ENCODE assay signal across 9 cellular contexts in genomic region chr6:142378138-142378875, GRCh38.
DNase-seq lines count a peak whose midpoint lies in the region; ATAC-seq and TF ChIP-seq lines count a peak whose summit lies in the region.
"Had no signal": no experiment of that assay in that cellular context is flagged by ENCODE, and none has a peak within 500 bp of the region (broad histone marks: within the 10 kb centered on the region; RNA-seq: fewer than 3 reads in every experiment).

No MANE protein-coding gene starts in this region.

- DNase-seq in D341Med (ENCODE audit: low spot score) (peak; percentile 29), MV-4-11 (lab: John Stamatoyannopoulos, UW) (peak; percentile 46), adipocyte (ENCODE audit: low read depth) (peak; percentile 89), mesothelial cell of epicardium (ENCODE audit: low spot score in 2 of 2, unreplicated experiment in 2 of 2) (no peak), immature natural killer cell (no peak)
- no peak for DNase-seq in activated T-helper 2 cell treated with anti-CD3 and anti-CD28 coated beads, Interferon-gamma antibody, Interleukin-2, Interleukin-4, amounts not matched to agents 10 μg/mL and 5 μg/mL and 100 μg/mL, durations not matched to agents 14 hours and 24 hours and 36 hours (ENCODE audit: low spot score)
- no peak for DNase-seq in effector CD4-positive, alpha-beta T cell
- DNase-seq: head of caudate nucleus had no signal

- no peaks in the 10 kb centered on the region for H3K36me3 ChIP-seq in adipocyte (ENCODE audit: control insufficient read depth, insufficient read depth, low read length, severe bottlenecking)

- no peaks in the 10 kb centered on the region for H3K9me3 ChIP-seq in adipocyte (ENCODE audit: control insufficient read depth, low read length)

- H3K9me3 Mint-ChIP-seq in mesothelial cell of epicardium (no peaks in the 10 kb centered on the region), immature natural killer cell (no peaks in the 10 kb centered on the region)
- H3K9me3 Mint-ChIP-seq in activated T-helper 2 cell treated with anti-CD3 and anti-CD28 coated beads, Interferon-gamma antibody, Interleukin-2, Interleukin-4, amounts not matched to agents 10 μg/mL and 5 μg/mL and 100 μg/mL, durations not matched to agents 14 hours and 24 hours and 36 hours, result no peaks in the 10 kb centered on the region

- ATAC-seq in GM19452 (IDR thresholded peaks at IDR 0.05; ENCODE audit: unreplicated experiment), result no peak

- H3K27me3 Mint-ChIP-seq in mesothelial cell of epicardium (ENCODE audit: low read depth) (no peaks in the 10 kb centered on the region), immature natural killer cell (ENCODE audit: low read depth in 3 of 3) (peaks cover 0 to 2% (median 0%) of the 10 kb centered on the region in 3 donors)
- H3K27me3 Mint-ChIP-seq in activated T-helper 2 cell treated with anti-CD3 and anti-CD28 coated beads, Interferon-gamma antibody, Interleukin-2, Interleukin-4, amounts not matched to agents 10 μg/mL and 5 μg/mL and 100 μg/mL, durations not matched to agents 14 hours and 24 hours and 36 hours (ENCODE audit: low read depth), result peaks cover 37% of the 10 kb centered on the region

- no peaks in the 10 kb centered on the region for H3K36me3 Mint-ChIP-seq in mesothelial cell of epicardium
- no peaks in the 10 kb centered on the region for H3K36me3 Mint-ChIP-seq in activated T-helper 2 cell treated with anti-CD3 and anti-CD28 coated beads, Interferon-gamma antibody, Interleukin-2, Interleukin-4, amounts not matched to agents 10 μg/mL and 5 μg/mL and 100 μg/mL, durations not matched to agents 14 hours and 24 hours and 36 hours (ENCODE audit: low read depth)
- no peaks in the 10 kb centered on the region for H3K36me3 Mint-ChIP-seq in immature natural killer cell

- H3K9ac ChIP-seq in adipocyte (ENCODE audit: low read length), result peak overlapping the region; percentile 32

- H3K27ac Mint-ChIP-seq in mesothelial cell of epicardium (peak overlapping the region; percentile 96), immature natural killer cell (no peak overlapping the region)
- no peak overlapping the region for H3K27ac Mint-ChIP-seq in activated T-helper 2 cell treated with anti-CD3 and anti-CD28 coated beads, Interferon-gamma antibody, Interleukin-2, Interleukin-4, amounts not matched to agents 10 μg/mL and 5 μg/mL and 100 μg/mL, durations not matched to agents 14 hours and 24 hours and 36 hours

- H3K4me1 ChIP-seq in adipocyte (ENCODE audit: control insufficient read depth, insufficient read depth, low read length), result peaks cover 28% of the 10 kb centered on the region

- TF ChIP-seq CTCF in mesothelial cell of epicardium (IDR thresholded peaks at IDR 0.05; ENCODE audit: unreplicated experiment), result no peak

- H3K4me1 Mint-ChIP-seq in mesothelial cell of epicardium (peaks cover 46% of the 10 kb centered on the region), immature natural killer cell (no peaks in the 10 kb centered on the region)
- H3K4me1 Mint-ChIP-seq in activated T-helper 2 cell treated with anti-CD3 and anti-CD28 coated beads, Interferon-gamma antibody, Interleukin-2, Interleukin-4, amounts not matched to agents 10 μg/mL and 5 μg/mL and 100 μg/mL, durations not matched to agents 14 hours and 24 hours and 36 hours (ENCODE audit: low read depth), result no peaks in the 10 kb centered on the region

- intact Hi-C loops in activated T-helper 2 cell treated with anti-CD3 and anti-CD28 coated beads, Interferon-gamma antibody, Interleukin-2, Interleukin-4, amounts not matched to agents 10 μg/mL and 5 μg/mL and 100 μg/mL, durations not matched to agents 14 hours and 24 hours and 36 hours (cut with micrococcal nuclease), result no loop called here

- H3K4me3 Mint-ChIP-seq in mesothelial cell of epicardium (no peak overlapping the region), immature natural killer cell (no peak overlapping the region)
- no peak overlapping the region for H3K4me3 Mint-ChIP-seq in activated T-helper 2 cell treated with anti-CD3 and anti-CD28 coated beads, Interferon-gamma antibody, Interleukin-2, Interleukin-4, amounts not matched to agents 10 μg/mL and 5 μg/mL and 100 μg/mL, durations not matched to agents 14 hours and 24 hours and 36 hours (ENCODE audit: low read depth)

- no peaks in the 10 kb centered on the region for H3K27me3 ChIP-seq in adipocyte (replicated peaks; ENCODE audit: control insufficient read depth, insufficient read depth, low read length)

- H3K4me3 ChIP-seq in adipocyte (ENCODE audit: low read length), result peak overlapping the region; percentile 28

Comparison
In these comparisons a context has a peak if more than half of its experiments do, and no peak if none do; other contexts are left out.
1. DNase-seq: peak in D341Med (single experiment), MV-4-11 (single experiment) and adipocyte (single experiment); none in mesothelial cell of epicardium (0 of 2), activated T-helper 2 cell treated with anti-CD3 and anti-CD28 coated beads, Interferon-gamma antibody, Interleukin-2, Interleukin-4, amounts not matched to agents 10 μg/mL and 5 μg/mL and 100 μg/mL, durations not matched to agents 14 hours and 24 hours and 36 hours (single experiment), effector CD4-positive, alpha-beta T cell (single experiment) and immature natural killer cell (0 of 3).